In genomic region chr1:198529414-198529813, GRCh38 we compare ENCODE assay signal across 13 cellular contexts. TPM values are rescaled to one million over a fixed set of nuclear protein-coding genes. Genes with fewer than 3 reads are reported as not detected.
A peak's percentile ranks its signal among the peaks of the same experiment; 100 is the strongest.
DNase-seq lines count a peak whose midpoint lies in the region; ATAC-seq and TF ChIP-seq lines count a peak whose summit lies in the region.
"Had no signal": no experiment of that assay in that cellular context is flagged by ENCODE, and none has a peak within 500 bp of the region (broad histone marks: within the 10 kb centered on the region; RNA-seq: fewer than 3 reads in every experiment).

No MANE protein-coding gene starts in this region.

- H3K9me3 ChIP-seq in RWPE2 (ENCODE audit: severe bottlenecking) (no peaks in the 10 kb centered on the region), gastroesophageal sphincter (no peaks in the 10 kb centered on the region)
- H3K9me3 ChIP-seq: prostate gland, upper lobe of right lung had no signal

- H3K27me3 ChIP-seq in RWPE2 (ENCODE audit: insufficient read depth, poor library complexity, severe bottlenecking) = no peaks in the 10 kb centered on the region
- no peaks in the 10 kb centered on the region for H3K27me3 ChIP-seq in gastroesophageal sphincter
- H3K27me3 ChIP-seq: upper lobe of right lung had no signal

- TF ChIP-seq POLR2A in gastroesophageal sphincter (IDR thresholded peaks at IDR 0.05) = no peak

- H3K4me1 ChIP-seq in RWPE2 (ENCODE audit: insufficient read depth, poor library complexity, severe bottlenecking) (peaks cover 24% of the 10 kb centered on the region), gastroesophageal sphincter (no peaks in the 10 kb centered on the region)
- H3K4me1 ChIP-seq: prostate gland, upper lobe of right lung had no signal

- DNase-seq in AG04449 (ENCODE audit: low read depth, low spot score) (peak; percentile 47), HS-27A (ENCODE audit: low read depth) (peak; percentile 74), RWPE2 (ENCODE audit: low spot score) (no peak), fibroblast of the aortic adventitia (ENCODE audit: low read depth) (peak; percentile 92), OCI-M1 (lab: John Stamatoyannopoulos, UW) (no peak), HEK293T (ENCODE audit: extremely low spot score) (no peak)
- DNase-seq: activated naive CD4-positive, alpha-beta T cell treated with anti-CD3 and anti-CD28 coated beads, Interleukin-2, amount 50 U/mL, for 16 hours; left cardiac atrium; upper lobe of right lung had no signal

- TF ChIP-seq EP300 in gastroesophageal sphincter (IDR thresholded peaks at IDR 0.05) = no peak

- ATAC-seq in RWPE2 (ENCODE audit: low read depth) (peak; percentile 49; the same call in 1 of the 3 replicates), gastroesophageal sphincter (no peak)
- ATAC-seq in activated CD4-positive, CD25-positive, alpha-beta regulatory T cell treated with anti-CD3 and anti-CD28 coated beads, Interleukin-2, amount 50 U/mL, for 24 hours = no peak
- ATAC-seq: HepG2, left cardiac atrium, upper lobe of right lung had no signal

- H3K36me3 ChIP-seq in RWPE2 (ENCODE audit: low read depth) (no peaks in the 10 kb centered on the region), gastroesophageal sphincter (no peaks in the 10 kb centered on the region)
- H3K36me3 ChIP-seq: prostate gland, upper lobe of right lung had no signal

- CTCF ChIA-PET in AG04449 (lab: Yijun Ruan, JAX) = interaction anchor here (1.0 kb wide), 1 partner anchor 13 kb away, joined by 3 read pairs; no protein-coding TSS in a partner anchor
- CTCF ChIA-PET in HEK293T (lab: Yijun Ruan, JAX) = interaction anchor here (0.7 kb wide), 1 partner anchor 100 kb away, joined by 8 read pairs; no protein-coding TSS in a partner anchor

- TF ChIP-seq CTCF in AG04449 (IDR thresholded peaks at IDR 0.05; ENCODE audit: insufficient read depth, low read length, missing control alignments) (no peak), RWPE2 (IDR thresholded peaks at IDR 0.05; ENCODE audit: poor library complexity, severe bottlenecking) (no peak), fibroblast of the aortic adventitia (IDR thresholded peaks at IDR 0.05; ENCODE audit: insufficient read depth, low read length) (no peak), gastroesophageal sphincter (IDR thresholded peaks at IDR 0.05) (no peak)

- H3K4me3 ChIP-seq in AG04449 (ENCODE audit: low read depth, low read length) (no peak overlapping the region), RWPE2 (ENCODE audit: severe bottlenecking) (no peak overlapping the region), fibroblast of the aortic adventitia (ENCODE audit: low read depth, low read length) (no peak overlapping the region), gastroesophageal sphincter (no peak overlapping the region)
- H3K4me3 ChIP-seq: prostate gland, upper lobe of right lung had no signal

- 13 to 25% methylated on average over 2 of the region's 2 CpGs for WGBS in gastroesophageal sphincter (ENCODE audit: low coverage in 1 of 2), 2 donors

- H3K27ac ChIP-seq in RWPE2 (ENCODE audit: poor library complexity, severe bottlenecking) (peak overlapping the region; percentile 50), gastroesophageal sphincter (no peak overlapping the region)
- H3K27ac ChIP-seq: prostate gland, upper lobe of right lung had no signal

- POLR2A ChIA-PET in AG04449 (lab: Yijun Ruan, JAX) = no interaction called here
- POLR2A ChIA-PET in HEK293T (lab: Yijun Ruan, JAX) = no interaction called here

TF ChIP-seq in HEK293T, 16 proteins besides CTCF, POLR2A, EP300 and RAD21:
- no peak for TF ChIP-seq FOXM1 (IDR thresholded peaks at IDR 0.05; ENCODE audit: borderline replicate concordance)
- no peak for TF ChIP-seq HDGF (IDR thresholded peaks at IDR 0.05; ENCODE audit: borderline replicate concordance)
- no peak for TF ChIP-seq L3MBTL2 (conservative IDR thresholded peaks at IDR 0.05)
- no peak for TF ChIP-seq SUZ12 (IDR thresholded peaks at IDR 0.05)
- TF ChIP-seq ZNF384 (IDR thresholded peaks at IDR 0.05) = no peak
- TF ChIP-seq ELF4 (IDR thresholded peaks at IDR 0.05) = no peak
- no peak for TF ChIP-seq ARNT (IDR thresholded peaks at IDR 0.05)
- TF ChIP-seq SP1 (IDR thresholded peaks at IDR 0.05) = no peak
- no peak for TF ChIP-seq PKNOX1 (IDR thresholded peaks at IDR 0.05)
- no peak for TF ChIP-seq NFRKB (IDR thresholded peaks at IDR 0.05)
- TF ChIP-seq CTBP1 (IDR thresholded peaks at IDR 0.05; ENCODE audit: borderline replicate concordance) = no peak
- no peak for TF ChIP-seq FOXK2 (IDR thresholded peaks at IDR 0.05)

RNA-seq across cellular contexts. Expression of gene ATP6V1G3, which starts 11.1 kb away (rescaled TPM):
- total RNA-seq in fibroblast of the aortic adventitia (ENCODE audit: low replicate concordance) = not detected in 2 replicates
- total RNA-seq in gastroesophageal sphincter = not detected
- total RNA-seq: HepG2, left cardiac atrium, prostate gland, upper lobe of right lung had no signal

Comparison
In these comparisons a context has a peak if more than half of its experiments do, and no peak if none do; other contexts are left out.
1. DNase-seq: peak in AG04449 (single experiment), HS-27A (single experiment) and fibroblast of the aortic adventitia (single experiment); none in RWPE2 (single experiment), OCI-M1 (single experiment) and HEK293T (single experiment).